Comparison of ENCODE assay signal across 20 cellular contexts in the genomic region with DNA sequence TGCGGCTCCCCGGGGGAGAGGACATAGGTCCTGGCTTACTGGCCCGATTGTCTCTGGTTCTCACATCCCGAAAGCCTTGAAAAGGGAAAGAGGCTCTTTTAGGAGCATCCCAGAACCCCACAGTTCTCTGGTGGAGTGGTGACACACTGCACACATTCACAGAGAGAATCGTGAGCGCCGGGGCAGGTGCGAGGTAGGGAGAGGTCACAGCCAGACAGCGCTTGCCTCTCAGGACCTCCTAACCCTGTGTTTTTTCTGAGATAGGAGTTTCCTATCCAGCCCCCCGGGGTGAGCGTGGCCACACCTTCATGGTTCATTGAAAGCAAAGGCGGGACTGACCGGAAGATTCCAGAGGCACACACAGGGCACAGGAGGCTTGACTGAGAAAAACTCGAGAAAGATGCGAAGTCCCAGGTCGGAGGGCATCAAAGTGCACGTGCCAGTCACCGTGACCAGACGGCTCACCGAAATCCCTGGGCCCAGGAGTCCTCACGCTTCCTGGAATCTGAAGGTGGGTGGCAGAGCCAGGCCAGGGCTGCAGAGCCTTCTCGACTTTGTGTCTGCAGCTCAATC. TPM values are rescaled to one million over a fixed set of nuclear protein-coding genes. Genes with fewer than 3 reads are reported as not detected.
"Had no signal": no experiment of that assay in that cellular context is flagged by ENCODE, and none has a peak within 500 bp of the region (broad histone marks: within the 10 kb centered on the region; RNA-seq: fewer than 3 reads in every experiment).

No MANE protein-coding gene starts in this region.

- ATAC-seq: activated CD4-positive, CD25-positive, alpha-beta regulatory T cell treated with anti-CD3 and anti-CD28 coated beads, Interleukin-2, amount 50 U/mL, for 24 hours; body of pancreas; stimulated activated naive CD8-positive, alpha-beta T cell treated with anti-CD3 and anti-CD28 coated beads, Interleukin-15, Interleukin-2, amounts not matched to agents 100 U/mL and 50 U/mL, for 24 hours; T-cell had no signal

- H3K9me3 Mint-ChIP-seq: central memory CD8-positive, alpha-beta T cell; T-cell had no signal

- H3K27me3 Mint-ChIP-seq: activated naive CD8-positive, alpha-beta T cell treated with anti-CD3 and anti-CD28 coated beads for 36 hours; central memory CD8-positive, alpha-beta T cell had no signal

- H3K36me3 ChIP-seq: neutrophil had no signal

- H3K27me3 ChIP-seq: body of pancreas, neutrophil had no signal

- H3K4me3 Mint-ChIP-seq: activated naive CD8-positive, alpha-beta T cell treated with anti-CD3 and anti-CD28 coated beads for 36 hours; central memory CD8-positive, alpha-beta T cell; naive B cell; T-cell had no signal

- H3K36me3 Mint-ChIP-seq: activated naive CD8-positive, alpha-beta T cell treated with anti-CD3 and anti-CD28 coated beads for 36 hours; naive B cell; T-cell had no signal

- H3K27ac Mint-ChIP-seq: activated naive CD8-positive, alpha-beta T cell treated with anti-CD3 and anti-CD28 coated beads for 36 hours; T-cell had no signal

- H3K4me1 ChIP-seq: body of pancreas had no signal

- H3K4me1 Mint-ChIP-seq: activated naive CD8-positive, alpha-beta T cell treated with anti-CD3 and anti-CD28 coated beads for 36 hours; central memory CD8-positive, alpha-beta T cell; naive B cell; T-cell had no signal

- H3K9me3 ChIP-seq: body of pancreas, neutrophil had no signal

- H3K4me3 ChIP-seq: body of pancreas had no signal

- DNase-seq: activated CD4-positive, alpha-beta T cell treated with anti-CD3 and anti-CD28 coated beads, Interleukin-2, amount 50 U/mL, for 4 hours; activated gamma-delta T cell treated with Interleukin-2 at 50 U/mL for 16 hours; activated naive CD8-positive, alpha-beta T cell treated with anti-CD3 and anti-CD28 coated beads for 36 hours; amygdala; body of pancreas; effector memory CD4-positive, alpha-beta T cell; foreskin melanocyte; naive B cell; SK-N-SH; stimulated activated naive CD8-positive, alpha-beta T cell treated with anti-CD3 and anti-CD28 coated beads, Interleukin-15, Interleukin-2, amounts not matched to agents 100 U/mL and 50 U/mL, for 24 hours; T1000; trophoblast cell had no signal

- H3K27ac ChIP-seq: body of pancreas, neutrophil had no signal

RNA-seq across cellular contexts. Expression of a gene that starts 46.5 kb away (rescaled TPM):
- total RNA-seq: activated naive CD8-positive, alpha-beta T cell treated with anti-CD3 and anti-CD28 coated beads for 36 hours; body of pancreas; fibroblast of lung; lung microvascular endothelial cell; mononuclear cell; skeletal muscle tissue; T-cell had no signal
